Comparison of ENCODE assay signal across 8 cellular contexts in the genomic region with DNA sequence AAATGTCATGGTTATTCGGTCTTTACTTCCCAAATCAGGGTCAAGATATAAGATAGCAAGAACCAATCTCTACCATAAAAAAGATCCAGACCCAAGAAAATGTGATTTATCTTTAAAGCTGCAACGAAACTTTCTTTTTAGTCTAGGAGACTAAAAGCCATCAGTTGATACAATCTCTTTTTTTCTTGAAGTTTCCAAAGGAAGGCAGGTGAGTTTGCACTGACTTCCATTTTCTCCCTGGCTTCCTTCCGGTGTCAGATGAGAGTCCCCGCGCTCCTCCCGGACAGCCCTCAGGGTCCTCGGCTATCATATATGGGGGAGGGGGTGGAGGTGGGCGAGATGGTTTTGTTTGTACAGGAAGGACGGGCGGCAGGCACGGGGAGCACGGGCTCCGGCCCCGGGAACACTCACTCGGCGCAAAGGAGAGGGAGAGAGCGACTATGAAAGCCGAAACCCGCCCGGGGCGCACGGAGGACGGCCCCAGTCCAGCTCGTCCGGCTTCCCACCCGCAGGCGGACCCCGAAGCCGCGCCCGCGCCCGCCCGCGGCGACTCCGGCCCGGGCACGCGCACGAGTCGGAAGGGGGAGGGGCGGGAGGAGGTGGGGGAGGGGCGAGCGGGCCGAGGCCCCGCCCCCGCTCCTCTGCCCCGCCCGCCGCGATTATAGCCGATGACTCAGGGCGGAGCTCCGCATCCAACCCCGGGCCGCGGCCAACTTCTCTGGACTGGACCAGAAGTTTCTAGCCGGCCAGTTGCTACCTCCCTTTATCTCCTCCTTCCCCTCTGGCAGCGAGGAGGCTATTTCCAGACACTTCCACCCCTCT. TPM values are rescaled to one million over a fixed set of nuclear protein-coding genes. Genes with fewer than 3 reads are reported as not detected.
DNase-seq lines count a peak whose midpoint lies in the region; ATAC-seq and TF ChIP-seq lines count a peak whose summit lies in the region.

A gene (plus strand): TSS at position 689 of the 822 bp plus-strand sequence. CDS start 296 bp downstream, outside the sequence.

- TF ChIP-seq CTCF in foreskin fibroblast (IDR thresholded peaks at IDR 0.05; ENCODE audit: low read depth, low read length) (no peak), neural crest cell (conservative IDR thresholded peaks at IDR 0.05) (no peak), stomach (IDR thresholded peaks at IDR 0.05) (no peak)

- TF ChIP-seq POLR2A in stomach (IDR thresholded peaks at IDR 0.05): peak in 2 of 4 donors; percentile 46 to 58

- intact Hi-C loops in stomach (cut with DNase I; ENCODE audit: low total_unique reads): no loop called here

- no peak for TF ChIP-seq EP300 in stomach (IDR thresholded peaks at IDR 0.05)

- H3K27ac Mint-ChIP-seq in neural crest cell (ENCODE audit: unreplicated experiment): peak within 1 kb of the TSS; percentile 91

- H3K4me3 ChIP-seq in HUES6 (ENCODE audit: low read depth, low read length) (peak within 1 kb of the TSS; percentile 94), SJSA1 (peak within 1 kb of the TSS; percentile 77), foreskin fibroblast (ENCODE audit: low read depth in 1 of 2, low read length in 2 of 2) (peak within 1 kb of the TSS; percentile 87 to 94), stomach (peak within 1 kb of the TSS; percentile 85 to 98 (median 93))

- H3K9me3 Mint-ChIP-seq in neural crest cell: no peaks in the 10 kb centered on the region

- H3K9me3 ChIP-seq in HUES6 (ENCODE audit: control insufficient read depth, insufficient read depth, low read depth, low read length) (no peaks in the 10 kb centered on the region), SJSA1 (replicated peaks) (no peaks in the 10 kb centered on the region), stomach (no peaks in the 10 kb centered on the region)

- H3K9ac ChIP-seq in HUES6 (ENCODE audit: low read length): peak within 1 kb of the TSS; percentile 92

- peak within 1 kb of the TSS; percentile 95 for H3K4me3 Mint-ChIP-seq in neural crest cell

- peaks cover 1% of the 10 kb centered on the region; the same call in 1 of the 2 replicates for H3K36me3 ChIP-seq in HUES6 (ENCODE audit: control insufficient read depth, insufficient read depth, low read length)
- H3K36me3 ChIP-seq in SJSA1: peaks cover 29% of the 10 kb centered on the region
- no peaks in the 10 kb centered on the region for H3K36me3 ChIP-seq in stomach

- H3K27me3 ChIP-seq in HUES6 (ENCODE audit: control insufficient read depth, insufficient read depth, low read length): no peaks in the 10 kb centered on the region
- H3K27me3 ChIP-seq in SJSA1 (replicated peaks): no peaks in the 10 kb centered on the region
- H3K27me3 ChIP-seq in stomach: peaks cover 0 to 8% (median 0%) of the 10 kb centered on the region in 3 donors

- H3K4me1 ChIP-seq in HUES6 (ENCODE audit: control insufficient read depth, insufficient read depth, low read length) (peaks cover 38% of the 10 kb centered on the region), SJSA1 (replicated peaks) (peaks cover 33% of the 10 kb centered on the region), stomach (peaks cover 28 to 44% (median 35%) of the 10 kb centered on the region in 4 donors)

- H3K27ac ChIP-seq in HUES6 (ENCODE audit: low read depth, low read length): peak within 1 kb of the TSS; percentile 95
- H3K27ac ChIP-seq in SJSA1: peak within 1 kb of the TSS; percentile 71
- H3K27ac ChIP-seq in stomach: peak within 1 kb of the TSS; percentile 97 to 100 (median 98)

- no peaks in the 10 kb centered on the region for H3K27me3 Mint-ChIP-seq in neural crest cell (ENCODE audit: low read depth)

- DNase-seq in D341Med (ENCODE audit: low spot score): peak; percentile 90
- peak; percentile 81 to 95 for DNase-seq in SJSA1 (ENCODE audit: low read depth in 1 of 2, low spot score in 2 of 2)
- peak; percentile 72 for DNase-seq in activated gamma-delta T cell treated with anti-CD3 and anti-CD28 coated beads, Interleukin-2, amount 50 U/mL, for 16 hours (ENCODE audit: low read depth)
- DNase-seq in foreskin fibroblast: peak; percentile 94 to 98
- DNase-seq in neural crest cell (ENCODE audit: low read depth, low spot score): peak; percentile 79
- peak; percentile 94 for DNase-seq in stomach

- peaks cover 46% of the 10 kb centered on the region for H3K4me1 Mint-ChIP-seq in neural crest cell

- 1% methylated on average over 37 to 53 of the region's 60 CpGs for WGBS in stomach, 5 donors

- ATAC-seq in GM21367 (IDR thresholded peaks at IDR 0.05; ENCODE audit: unreplicated experiment): peak; percentile 52

- H3K36me3 Mint-ChIP-seq in neural crest cell (ENCODE audit: low read depth): no peaks in the 10 kb centered on the region

RNA-seq across cellular contexts. Expression of the gene that starts here (rescaled TPM):
- total RNA-seq in SJSA1 (2014; rRNA removed; shearing (Covaris generic)): 12.6 and 19.7 TPM in 2 replicates
- total RNA-seq in neural crest cell (22.3 and 23.3 TPM in 2 replicates), stomach (100 to 1,000 TPM in 1 of 5 donors, 10 to 100 TPM in 3, 1 to 10 TPM in 1; 8.4 to 113 (median 27.8) TPM)
- polyA plus RNA-seq in stomach: 10 to 100 TPM; 18.9 to 37.8 (median 26.9) TPM

Comparison
In these comparisons a context has a peak if more than half of its experiments do, and no peak if none do; other contexts are left out.
1. Peak in every context shown above with its lines: DNase-seq, ATAC-seq, H3K4me3 ChIP-seq and H3K27ac ChIP-seq.